15 cellular contexts compared by ENCODE assay signal in genomic region chr7:23206511-23206867, GRCh38. TPM values are rescaled to one million over a fixed set of nuclear protein-coding genes. Genes with fewer than 3 reads are reported as not detected.
DNase-seq lines count a peak whose midpoint lies in the region; ATAC-seq and TF ChIP-seq lines count a peak whose summit lies in the region.
"Had no signal": no experiment of that assay in that cellular context is flagged by ENCODE, and none has a peak within 500 bp of the region (broad histone marks: within the 10 kb centered on the region; RNA-seq: fewer than 3 reads in every experiment).

No MANE protein-coding gene starts in this region.

- H3K4me1 Mint-ChIP-seq in nephron = peaks cover 25% of the 10 kb centered on the region
- peaks cover 6% of the 10 kb centered on the region for H3K4me1 Mint-ChIP-seq in stimulated activated memory B cell treated with anti-CD40 and anti-IgM and Interleukin-4, amounts not matched to agents 10 μg/mL and 1 μg/mL and 100 μg/mL, for 72 hours

- H3K9me3 Mint-ChIP-seq in nephron = no peaks in the 10 kb centered on the region
- no peaks in the 10 kb centered on the region for H3K9me3 Mint-ChIP-seq in stimulated activated memory B cell treated with anti-CD40 and anti-IgM and Interleukin-4, amounts not matched to agents 10 μg/mL and 1 μg/mL and 100 μg/mL, for 72 hours
- H3K9me3 Mint-ChIP-seq: immature natural killer cell, nephron progenitor cell had no signal

- peak overlapping the region in 1 of 3 experiments; percentile 62 for H3K4me3 Mint-ChIP-seq in nephron
- H3K4me3 Mint-ChIP-seq in stimulated activated memory B cell treated with anti-CD40 and anti-IgM and Interleukin-4, amounts not matched to agents 10 μg/mL and 1 μg/mL and 100 μg/mL, for 72 hours = no peak overlapping the region
- H3K4me3 Mint-ChIP-seq: nephron progenitor cell had no signal

- H3K9me3 ChIP-seq in right atrium auricular region = no peaks in the 10 kb centered on the region
- no peaks in the 10 kb centered on the region for H3K9me3 ChIP-seq in duodenal mucosa (ENCODE audit: control insufficient read depth in 1 of 2, low read length in 2 of 2)

- no peak overlapping the region for H3K9ac ChIP-seq in duodenal mucosa (ENCODE audit: low read depth in 1 of 2, low read length in 2 of 2)

- peak overlapping the region; percentile 66 to 84 (median 76) for H3K27ac Mint-ChIP-seq in nephron
- no peak overlapping the region for H3K27ac Mint-ChIP-seq in stimulated activated memory B cell treated with anti-CD40 and anti-IgM and Interleukin-4, amounts not matched to agents 10 μg/mL and 1 μg/mL and 100 μg/mL, for 72 hours
- H3K27ac Mint-ChIP-seq: nephron progenitor cell had no signal

- peaks cover 30% of the 10 kb centered on the region for H3K36me3 Mint-ChIP-seq in nephron (ENCODE audit: low read depth)
- H3K36me3 Mint-ChIP-seq in stimulated activated memory B cell treated with anti-CD40 and anti-IgM and Interleukin-4, amounts not matched to agents 10 μg/mL and 1 μg/mL and 100 μg/mL, for 72 hours = peaks cover 35% of the 10 kb centered on the region

- intact Hi-C loops in left ventricle myocardium superior (cut with micrococcal nuclease) = no loop called here

- no peaks in the 10 kb centered on the region for H3K27me3 ChIP-seq in right atrium auricular region
- H3K27me3 ChIP-seq in duodenal mucosa (ENCODE audit: control insufficient read depth in 1 of 2, insufficient read depth in 2 of 2, low read length in 2 of 2) = no peaks in the 10 kb centered on the region
- H3K27me3 ChIP-seq: BE2C had no signal

- H3K4me1 ChIP-seq in right atrium auricular region = peaks cover 0 to 6% of the 10 kb centered on the region in 2 donors
- H3K4me1 ChIP-seq in duodenal mucosa (ENCODE audit: control insufficient read depth in 1 of 2, insufficient read depth in 2 of 2, low read length in 2 of 2) = no peaks in the 10 kb centered on the region
- H3K4me1 ChIP-seq: BE2C had no signal

- H3K36me3 ChIP-seq in right atrium auricular region (peaks cover 5% of the 10 kb centered on the region), duodenal mucosa (ENCODE audit: control insufficient read depth in 1 of 2, insufficient read depth in 2 of 2, low read length in 2 of 2) (peaks cover 0 to 3% of the 10 kb centered on the region in 2 donors)

- no peak for ATAC-seq in left ventricle myocardium superior
- no peak for ATAC-seq in stimulated activated memory B cell treated with anti-CD40 and anti-IgM and Interleukin-4, amounts not matched to agents 10 μg/mL and 1 μg/mL and 100 μg/mL, for 72 hours
- ATAC-seq: PC-3 had no signal

- H3K4me3 ChIP-seq in right atrium auricular region (peak overlapping the region in 1 of 2 donors; percentile 43), duodenal mucosa (ENCODE audit: low read depth in 1 of 2, low read length in 2 of 2) (peak overlapping the region in 1 of 2 donors; percentile 40)

- DNase-seq in right atrium auricular region (ENCODE audit: low spot score) (no peak), left ventricle myocardium superior (no peak), cortex of kidney (lab: John Stamatoyannopoulos, UW) (no peak), MV-4-11 (lab: John Stamatoyannopoulos, UW) (no peak), NCI-H1417 treated with DMSO at 0.1 percent for 48 hours (lab: John Stamatoyannopoulos, UW) (no peak)
- DNase-seq: activated CD4-positive, alpha-beta T cell treated with anti-CD3 and anti-CD28 coated beads, Interleukin-2, amount 50 U/mL, for 4 hours; activated gamma-delta T cell; BE2C; NCI-H345; nephron progenitor cell; PC-3 had no signal

- H3K27me3 Mint-ChIP-seq in nephron (ENCODE audit: low read depth) = peaks cover 2% of the 10 kb centered on the region
- H3K27me3 Mint-ChIP-seq in stimulated activated memory B cell treated with anti-CD40 and anti-IgM and Interleukin-4, amounts not matched to agents 10 μg/mL and 1 μg/mL and 100 μg/mL, for 72 hours = no peaks in the 10 kb centered on the region

- H3K27ac ChIP-seq in right atrium auricular region = peak overlapping the region; percentile 12 to 51
- H3K27ac ChIP-seq in duodenal mucosa (ENCODE audit: low read depth, low read length) = peak overlapping the region; percentile 56

- TF ChIP-seq CTCF in right atrium auricular region (IDR thresholded peaks at IDR 0.05) (no peak), nephron (IDR thresholded peaks at IDR 0.05; ENCODE audit: unreplicated experiment in 3 of 3) (no peak)

RNA-seq across cellular contexts. Expression of gene NUP42, which starts 24.6 kb away (rescaled TPM):
- total RNA-seq in right atrium auricular region (10 to 100 TPM; 24.7 to 30.6 TPM), left ventricle myocardium superior (26.6 TPM)

RNA-seq across cellular contexts. Expression of gene GPNMB, which starts 40.1 kb away (rescaled TPM):
- total RNA-seq in right atrium auricular region (100 to 1,000 TPM in 1 of 2 donors, 10 to 100 TPM in 1; 74.4 to 137 TPM), left ventricle myocardium superior (339 TPM)
